ENCODE assay signal across 13 cellular contexts in the genomic region with DNA sequence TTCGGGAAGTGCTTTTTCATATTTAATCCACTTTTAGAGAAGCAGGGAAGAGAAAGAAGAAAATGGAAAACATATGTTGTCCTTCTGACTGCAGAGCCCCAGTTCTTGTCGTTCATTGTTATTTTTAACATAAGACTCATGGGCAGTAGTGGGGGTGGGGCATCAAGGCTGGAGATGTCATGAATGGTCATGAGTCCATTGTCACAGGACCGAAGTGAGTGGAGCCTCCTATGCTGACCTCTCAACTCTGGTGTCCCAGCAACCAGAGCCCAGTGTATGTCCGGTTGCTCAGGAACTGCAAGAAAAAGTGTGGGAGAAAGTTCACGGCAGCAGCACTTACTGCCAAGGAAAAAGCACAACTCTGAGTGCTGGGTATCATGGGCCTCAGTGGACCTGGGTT.
DNase-seq lines count a peak whose midpoint lies in the region; ATAC-seq and TF ChIP-seq lines count a peak whose summit lies in the region.
"Had no signal": no experiment of that assay in that cellular context is flagged by ENCODE, and none has a peak within 500 bp of the region (broad histone marks: within the 10 kb centered on the region; RNA-seq: fewer than 3 reads in every experiment).

No MANE protein-coding gene starts in this region.

- ATAC-seq in Right ventricle myocardium inferior (peak; percentile 17), heart left ventricle (peak; percentile 10 to 53 (median 41)), GM21786 (IDR thresholded peaks at IDR 0.05; ENCODE audit: unreplicated experiment) (no peak)
- ATAC-seq: GM23338 had no signal

- H3K4me1 Mint-ChIP-seq in osteocyte (ENCODE audit: unreplicated experiment) = peaks cover 40% of the 10 kb centered on the region

- H3K9me3 Mint-ChIP-seq in osteocyte (ENCODE audit: unreplicated experiment) = no peaks in the 10 kb centered on the region
- H3K9me3 Mint-ChIP-seq: activated B cell treated with CpG ODN at 0.5 μM for 24 hours, GM23338 had no signal

- DNase-seq in Right ventricle myocardium inferior (ENCODE audit: missing footprints) (no peak), cardiac septum (ENCODE audit: low spot score) (no peak), heart left ventricle (peak in 4 of 5 donors; percentile 66 to 75 (median 72)), osteocyte (ENCODE audit: extremely low spot score, unreplicated experiment) (no peak), GF-D8 (lab: John Stamatoyannopoulos, UW) (no peak), 8988T (no peak), putamen (ENCODE audit: low spot score) (no peak)
- DNase-seq: activated B cell treated with CpG ODN at 0.5 μM for 24 hours; DND-41; effector CD8-positive, alpha-beta T cell; stimulated activated CD8-positive, alpha-beta memory T cell treated with anti-CD3 and anti-CD28 coated beads, Interleukin-4, amount 100 ng/mL, for 48 hours had no signal

- peak overlapping the region; percentile 65 for H3K27ac Mint-ChIP-seq in osteocyte (ENCODE audit: unreplicated experiment)
- H3K27ac Mint-ChIP-seq: activated B cell treated with CpG ODN at 0.5 μM for 24 hours, GM23338 had no signal

- WGBS in heart left ventricle, 4 donors = 28 to 45% (median 37%) methylated on average over 5 of the region's 5 CpGs

- H3K4me3 ChIP-seq in heart left ventricle = no peak overlapping the region
- H3K4me3 ChIP-seq: GM23338 had no signal

- peaks cover 5 to 47% (median 37%) of the 10 kb centered on the region in 12 donors for H3K4me1 ChIP-seq in heart left ventricle

- H3K9me3 ChIP-seq in heart left ventricle = no peaks in the 10 kb centered on the region

- peak overlapping the region in 10 of 12 donors; percentile 33 to 84 (median 77) for H3K27ac ChIP-seq in heart left ventricle

- no peaks in the 10 kb centered on the region for H3K36me3 Mint-ChIP-seq in osteocyte (ENCODE audit: unreplicated experiment)

- TF ChIP-seq CTCF in heart left ventricle (IDR thresholded peaks at IDR 0.05) (no peak), osteocyte (IDR thresholded peaks at IDR 0.05) (no peak)

- H3K27me3 Mint-ChIP-seq in osteocyte (ENCODE audit: unreplicated experiment) = no peaks in the 10 kb centered on the region

- no peaks in the 10 kb centered on the region for H3K27me3 ChIP-seq in heart left ventricle

- H3K4me3 Mint-ChIP-seq in osteocyte (ENCODE audit: unreplicated experiment) = no peak overlapping the region
- H3K4me3 Mint-ChIP-seq: activated B cell treated with CpG ODN at 0.5 μM for 24 hours, GM23338 had no signal

- intact Hi-C loops in Right ventricle myocardium inferior (cut with DNase I) (loop anchor here (5.0 kb wide), 4 partner anchors 34 to 126 kb away; partner anchors contain the start of gene RRBP1), cardiac septum (cut with DNase I) (loop anchor here (5.0 kb wide), 1 partner anchor 34 kb away; no protein-coding TSS in a partner anchor), heart left ventricle (cut with DNase I) (loop anchor here in 8 of 10 donors (5.0 to 10.0 kb wide), 6 partner anchors 34 to 126 kb away; partner anchors contain the start of gene RRBP1 (in 4 of the 8))

- TF ChIP-seq POLR2A in heart left ventricle (IDR thresholded peaks at IDR 0.05) = no peak

- H3K36me3 ChIP-seq in heart left ventricle = no peaks in the 10 kb centered on the region

Comparison
In these comparisons a context has a peak if more than half of its experiments do, and no peak if none do; other contexts are left out.
1. DNase-seq: peak in heart left ventricle (4 of 5); none in Right ventricle myocardium inferior (single experiment), cardiac septum (single experiment), osteocyte (single experiment), GF-D8 (single experiment), 8988T (single experiment) and putamen (single experiment).